ENCODE assay signal across 24 cellular contexts in genomic region chr3:150733936-150734794, GRCh38. TPM values are rescaled to one million over a fixed set of nuclear protein-coding genes. Genes with fewer than 3 reads are reported as not detected.
DNase-seq lines count a peak whose midpoint lies in the region; ATAC-seq, FAIRE-seq and TF ChIP-seq lines count a peak whose summit lies in the region.
"Had no signal": no experiment of that assay in that cellular context is flagged by ENCODE, and none has a peak within 500 bp of the region (broad histone marks: within the 10 kb centered on the region; RNA-seq: fewer than 3 reads in every experiment).

No MANE protein-coding gene starts in this region.

- no peaks in the 10 kb centered on the region for H3K27me3 ChIP-seq in A673 (replicated peaks; ENCODE audit: insufficient read depth, low read depth, low read length, poor library complexity)
- no peaks in the 10 kb centered on the region for H3K27me3 ChIP-seq in left ventricle myocardium inferior (ENCODE audit: low read depth)
- H3K27me3 ChIP-seq: hepatocyte, pancreas, thyroid gland had no signal

- DNase-seq in A673 (ENCODE audit: low spot score), result no peak
- peak; percentile 49 for DNase-seq in OCI-M1 (lab: John Stamatoyannopoulos, UW)
- peak; percentile 20 to 79 for DNase-seq in cardiac fibroblast (ENCODE audit: low read depth in 2 of 2)
- DNase-seq in left ventricle myocardium inferior, result no peak
- no peak for DNase-seq in activated gamma-delta T cell (lab: John Stamatoyannopoulos, UW)
- no peak for DNase-seq in kidney
- no peak for DNase-seq in NCI-H524 treated with DMSO at 0.1 percent for 48 hours (lab: John Stamatoyannopoulos, UW)
- DNase-seq: activated CD4-positive, alpha-beta T cell treated with anti-CD3 and anti-CD28 coated beads, Interleukin-2, amount 10 ng/mL, durations not matched to agents 7 days and 5 days; activated effector memory CD4-positive, alpha-beta T cell treated with anti-CD3 and anti-CD28 coated beads, Interleukin-2, amount 50 U/mL, for 16 hours; amniotic stem cell; CD4-positive, alpha-beta T cell; DMS53; effector memory CD4-positive, alpha-beta T cell; GOT3; MM.1S; pancreas; SHP77; stimulated activated naive B cell treated with anti-CD40 and anti-IgM and Interleukin-4, amounts not matched to agents 10 μg/mL and 1 μg/mL and 100 μg/mL, for 72 hours; T-helper 1 cell; thyroid gland had no signal

- H3K27ac ChIP-seq in A673 (ENCODE audit: low read depth, low read length, poor library complexity, severe bottlenecking) (peak overlapping the region; percentile 68), left ventricle myocardium inferior (replicated peaks) (peak overlapping the region; percentile 20), kidney (ENCODE audit: low read depth in 2 of 2, low read length in 2 of 2) (no peak overlapping the region)
- H3K27ac ChIP-seq: hepatocyte, pancreas, thyroid gland had no signal

- H3K9me3 ChIP-seq in A673 (ENCODE audit: low read depth, low read length, poor library complexity, severe bottlenecking), result no peaks in the 10 kb centered on the region
- H3K9me3 ChIP-seq in left ventricle myocardium inferior (replicated peaks), result no peaks in the 10 kb centered on the region
- no peaks in the 10 kb centered on the region for H3K9me3 ChIP-seq in kidney (ENCODE audit: control insufficient read depth in 1 of 2, low read length in 2 of 2)
- H3K9me3 ChIP-seq: pancreas, thyroid gland had no signal

- intact Hi-C loops in A673 (cut with micrococcal nuclease; ENCODE audit: unreplicated experiment), result no loop called here
- intact Hi-C loops in left ventricle myocardium inferior (cut with micrococcal nuclease), result no loop called here
- intact Hi-C loops in kidney (cut with DNase I), result no loop called here

- peak overlapping the region; percentile 3 for H3K4me3 ChIP-seq in A673 (ENCODE audit: low read depth, low read length, poor library complexity, severe bottlenecking)
- no peak overlapping the region for H3K4me3 ChIP-seq in cardiac fibroblast (replicated peaks in 1 of 2; ENCODE audit: low read depth in 2 of 2, low read length in 2 of 2)
- H3K4me3 ChIP-seq in left ventricle myocardium inferior, result no peak overlapping the region
- no peak overlapping the region for H3K4me3 ChIP-seq in kidney (ENCODE audit: low read length in 2 of 2)
- H3K4me3 ChIP-seq: GM12878, hepatocyte, pancreas, thyroid gland had no signal

- POLR2A ChIA-PET in A673 (lab: Charles Lee; ENCODE audit: low non-redundant PET), result no interaction called here

- no peak for ATAC-seq in HG02973 (IDR thresholded peaks at IDR 0.05; ENCODE audit: unreplicated experiment)
- ATAC-seq: GM12878, pancreas had no signal

- TF ChIP-seq CTCF in A673 (conservative IDR thresholded peaks at IDR 0.05; ENCODE audit: low read depth, low read length) (no peak), cardiac fibroblast (IDR thresholded peaks at IDR 0.05; ENCODE audit: low read depth, low read length) (no peak), left ventricle myocardium inferior (IDR thresholded peaks at IDR 0.05; ENCODE audit: borderline replicate concordance) (no peak), kidney (IDR thresholded peaks at IDR 0.05; ENCODE audit: borderline replicate concordance, extremely low read depth, insufficient read depth) (no peak)

- H3K9ac ChIP-seq in kidney (ENCODE audit: low read length in 2 of 2), result no peak overlapping the region

- FAIRE-seq in kidney (lab: Jason Lieb, UNC), result no peak
- FAIRE-seq: GM12878, pancreas had no signal

- H3K4me1 ChIP-seq in A673 (ENCODE audit: insufficient read depth, low read length, poor library complexity, severe bottlenecking) (peaks cover 74% of the 10 kb centered on the region), left ventricle myocardium inferior (peaks cover 64% of the 10 kb centered on the region), kidney (ENCODE audit: control insufficient read depth in 1 of 2, insufficient read depth in 1 of 2, low read depth in 1 of 2, low read length in 2 of 2) (peaks cover 9 to 18% of the 10 kb centered on the region in 2 donors)

- H3K36me3 ChIP-seq in A673 (ENCODE audit: insufficient read depth, low read length, poor library complexity, severe bottlenecking), result no peaks in the 10 kb centered on the region
- H3K36me3 ChIP-seq in left ventricle myocardium inferior, result no peaks in the 10 kb centered on the region
- no peaks in the 10 kb centered on the region for H3K36me3 ChIP-seq in kidney (ENCODE audit: control insufficient read depth in 1 of 2, insufficient read depth in 2 of 2, low read length in 2 of 2)
- H3K36me3 ChIP-seq: pancreas, thyroid gland had no signal

- CTCF ChIA-PET in A673 (lab: Charles Lee), result no interaction called here

- no TSS peak for BruUV-seq in A673 (replicated peaks; lab: Mats Ljungman, UMichigan)

RNA-seq across cellular contexts. Expression of gene SIAH2, which starts 28.8 kb away (rescaled TPM):
- total RNA-seq in A673 (2021) (26.8 and 28.8 TPM in 2 replicates), left ventricle myocardium inferior (23.0 TPM), kidney (24.6 TPM)
- 16.9 TPM for polyA plus RNA-seq in kidney (ENCODE audit: insufficient read depth, low read depth, low replicate concordance)

RNA-seq across cellular contexts. Expression of gene ERICH6, which starts 30.4 kb away (rescaled TPM):
- total RNA-seq in A673 (2021) (0.24 and 0.32 TPM in 2 replicates), left ventricle myocardium inferior (0.55 TPM), kidney (0.19 TPM)
- not detected for polyA plus RNA-seq in kidney (ENCODE audit: insufficient read depth, low read depth, low replicate concordance)
- total RNA-seq: CD4-positive, alpha-beta T cell; hepatocyte; lung microvascular endothelial cell had no signal
- polyA plus RNA-seq: hepatocyte, pancreas had no signal

Comparison
In these comparisons a context has a peak if more than half of its experiments do, and no peak if none do; other contexts are left out.
1. DNase-seq: peak in OCI-M1 (single experiment) and cardiac fibroblast (2 of 2); none in A673 (single experiment), left ventricle myocardium inferior (single experiment), activated gamma-delta T cell (single experiment), kidney (single experiment) and NCI-H524 treated with DMSO at 0.1 percent for 48 hours (single experiment).
2. H3K27ac ChIP-seq: peak in A673 (single experiment) and left ventricle myocardium inferior (single experiment); none in kidney (0 of 2).